Comparison of ENCODE assay signal across 13 cellular contexts in the genomic region with DNA sequence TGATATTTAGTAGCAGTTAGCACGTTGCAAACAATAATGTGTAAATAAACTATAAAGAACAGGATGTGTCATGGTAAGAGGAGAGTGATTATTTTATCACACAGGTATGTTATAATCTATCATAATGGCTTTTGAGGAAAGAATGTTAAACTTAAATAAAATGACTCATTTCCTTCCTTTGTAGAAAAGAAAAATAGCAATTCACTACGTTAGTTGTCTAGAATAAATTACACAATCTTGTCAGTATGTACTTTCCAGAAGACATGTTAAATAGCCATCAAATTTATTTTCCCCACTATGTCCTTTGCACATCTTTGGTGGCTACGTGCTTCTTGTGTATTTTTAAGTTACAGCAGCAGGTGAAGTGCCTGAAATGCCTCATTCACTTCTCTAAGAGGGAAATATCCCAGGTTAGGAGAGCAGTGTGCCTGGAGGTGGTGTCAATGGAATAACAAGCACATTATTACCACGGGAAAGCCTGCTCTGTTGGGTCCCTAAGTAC.
DNase-seq lines count a peak whose midpoint lies in the region; ATAC-seq, FAIRE-seq and TF ChIP-seq lines count a peak whose summit lies in the region.
"Had no signal": no experiment of that assay in that cellular context is flagged by ENCODE, and none has a peak within 500 bp of the region (broad histone marks: within the 10 kb centered on the region; RNA-seq: fewer than 3 reads in every experiment).

No MANE protein-coding gene starts in this region.

- no peaks in the 10 kb centered on the region for H3K9me2 ChIP-seq in PC-9 (ENCODE audit: insufficient read depth)

- H3K27me3 ChIP-seq in PC-9 (ENCODE audit: insufficient read depth, low read depth) (no peaks in the 10 kb centered on the region), fibroblast of lung (ENCODE audit: control insufficient read depth, insufficient read depth, low read length) (no peaks in the 10 kb centered on the region)
- H3K27me3 ChIP-seq: transverse colon had no signal

- peak; percentile 98 for FAIRE-seq in urothelium cell line (lab: Jason Lieb, UNC)
- FAIRE-seq: A204.1 had no signal

- peaks cover 6% of the 10 kb centered on the region for H3K4me1 Mint-ChIP-seq in activated T-cell treated with anti-CD3 and anti-CD28 coated beads, Interleukin-2, amount 50 U/mL, for 4 hours (ENCODE audit: low read depth)

- TF ChIP-seq CTCF in PC-9 (conservative IDR thresholded peaks at IDR 0.05) (no peak), fibroblast of lung (conservative IDR thresholded peaks at IDR 0.05 in 1 of 2, IDR thresholded peaks at IDR 0.05 in 1 of 2; ENCODE audit: low read depth in 1 of 2, low read length in 2 of 2) (no peak)

- POLR2A ChIA-PET in PC-9 (lab: Charles Lee; ENCODE audit: unreplicated experiment), result no interaction called here

- H3K79me2 ChIP-seq in PC-9 (ENCODE audit: low read depth), result no peaks in the 10 kb centered on the region
- peaks cover 2% of the 10 kb centered on the region for H3K79me2 ChIP-seq in fibroblast of lung (ENCODE audit: control insufficient read depth, insufficient read depth, low read length)
- H3K79me2 ChIP-seq: parathyroid adenoma had no signal

- H3K9me3 Mint-ChIP-seq in activated T-cell treated with anti-CD3 and anti-CD28 coated beads, Interleukin-2, amount 50 U/mL, for 4 hours, result no peaks in the 10 kb centered on the region

- H4K20me1 ChIP-seq in PC-9 (ENCODE audit: insufficient read depth), result no peaks in the 10 kb centered on the region
- H4K20me1 ChIP-seq in fibroblast of lung (ENCODE audit: control insufficient read depth, extremely low read depth, insufficient read depth, low read length), result no peaks in the 10 kb centered on the region

- DNase-seq in NCI-H510A treated with DMSO at 0.1 percent for 48 hours (lab: John Stamatoyannopoulos, UW), result peak; percentile 5
- DNase-seq in NCI-H510A (lab: John Stamatoyannopoulos, UW), result no peak
- peak in 1 of 2 experiments; percentile 74 for DNase-seq in PC-9
- peak in 1 of 2 donors; percentile 81 for DNase-seq in fibroblast of lung (ENCODE audit: low read depth in 2 of 2)
- DNase-seq in urothelium cell line (ENCODE audit: low spot score), result peak; percentile 36
- no peak for DNase-seq in hypothalamus (lab: John Stamatoyannopoulos, UW)
- DNase-seq in activated T-cell treated with anti-CD3 and anti-CD28 coated beads, Interleukin-2, amount 50 U/mL, for 4 hours, result no peak
- DNase-seq: activated T-cell treated with anti-CD3 and anti-CD28 coated beads, Interleukin-2, amount 50 U/mL, for 48 hours; aorta; transverse colon had no signal

- H3K36me3 Mint-ChIP-seq in activated T-cell treated with anti-CD3 and anti-CD28 coated beads, Interleukin-2, amount 50 U/mL, for 4 hours (ENCODE audit: insufficient read depth), result no peaks in the 10 kb centered on the region

- H3K9ac ChIP-seq in fibroblast of lung (ENCODE audit: insufficient read depth, low read length), result no peak overlapping the region
- H3K9ac ChIP-seq: parathyroid adenoma had no signal

- intact Hi-C loops in PC-9 (cut with micrococcal nuclease; ENCODE audit: unreplicated experiment), result no loop called here

- H2AFZ ChIP-seq in PC-9 (peak overlapping the region; percentile 37; the same call in 1 of the 2 replicates), fibroblast of lung (ENCODE audit: low read length) (no peak overlapping the region)
- H2AFZ ChIP-seq: parathyroid adenoma had no signal

- BruUV-seq in PC-9 (replicated peaks; lab: Mats Ljungman, UMichigan), result no TSS peak

- no peak for ATAC-seq in activated T-cell treated with anti-CD3 and anti-CD28 coated beads, Interleukin-2, amount 50 U/mL, for 4 hours
- ATAC-seq in GM21619 (IDR thresholded peaks at IDR 0.05; ENCODE audit: unreplicated experiment), result no peak

- H3K4me3 ChIP-seq in PC-9 (no peak overlapping the region), fibroblast of lung (replicated peaks in 1 of 4; ENCODE audit: control extremely low read depth in 1 of 4, insufficient read depth in 1 of 4, low read depth in 3 of 4, low read length in 4 of 4) (no peak overlapping the region)
- H3K4me3 ChIP-seq: transverse colon had no signal

- H3F3A ChIP-seq in PC-9 (ENCODE audit: insufficient read depth, low read depth), result no peaks in the 10 kb centered on the region

- H3K4me2 ChIP-seq in PC-9 (peak overlapping the region; percentile 27; the same call in 1 of the 2 replicates), fibroblast of lung (ENCODE audit: extremely low read depth, insufficient read depth, low read length) (peak overlapping the region; percentile 20)

- H3K4me1 ChIP-seq in PC-9 (replicated peaks; ENCODE audit: insufficient read depth) (peaks cover 27% of the 10 kb centered on the region), fibroblast of lung (ENCODE audit: control insufficient read depth, extremely low read depth, insufficient read depth, low read length) (peaks cover 5% of the 10 kb centered on the region)
- H3K4me1 ChIP-seq: parathyroid adenoma had no signal

- no peaks in the 10 kb centered on the region for H3K27me3 Mint-ChIP-seq in activated T-cell treated with anti-CD3 and anti-CD28 coated beads, Interleukin-2, amount 50 U/mL, for 4 hours (ENCODE audit: low read depth)

- H3K27ac ChIP-seq in PC-9 (peak overlapping the region; percentile 51), fibroblast of lung (ENCODE audit: insufficient read depth, low read length) (no peak overlapping the region)
- H3K27ac ChIP-seq: parathyroid adenoma, transverse colon had no signal

- H3K9me3 ChIP-seq in PC-9 (ENCODE audit: insufficient read depth, low read depth), result peaks cover 6% of the 10 kb centered on the region; the same call in 1 of the 2 replicates
- no peaks in the 10 kb centered on the region for H3K9me3 ChIP-seq in fibroblast of lung (ENCODE audit: control insufficient read depth, insufficient read depth, low read depth, low read length)
- H3K9me3 ChIP-seq: transverse colon had no signal

- CTCF ChIA-PET in PC-9 (lab: Charles Lee), result no interaction called here

- H3K4me3 Mint-ChIP-seq in activated T-cell treated with anti-CD3 and anti-CD28 coated beads, Interleukin-2, amount 50 U/mL, for 4 hours, result no peak overlapping the region

- H3K36me3 ChIP-seq in PC-9 (ENCODE audit: low read depth) (no peaks in the 10 kb centered on the region), fibroblast of lung (ENCODE audit: control insufficient read depth, insufficient read depth, low read length) (no peaks in the 10 kb centered on the region)
- H3K36me3 ChIP-seq: transverse colon had no signal

Comparison
In these comparisons a context has a peak if more than half of its experiments do, and no peak if none do; other contexts are left out.
1. DNase-seq: peak in NCI-H510A treated with DMSO at 0.1 percent for 48 hours (single experiment) and urothelium cell line (single experiment); none in NCI-H510A (single experiment), hypothalamus (0 of 51) and activated T-cell treated with anti-CD3 and anti-CD28 coated beads, Interleukin-2, amount 50 U/mL, for 4 hours (single experiment).